In the genomic region with DNA sequence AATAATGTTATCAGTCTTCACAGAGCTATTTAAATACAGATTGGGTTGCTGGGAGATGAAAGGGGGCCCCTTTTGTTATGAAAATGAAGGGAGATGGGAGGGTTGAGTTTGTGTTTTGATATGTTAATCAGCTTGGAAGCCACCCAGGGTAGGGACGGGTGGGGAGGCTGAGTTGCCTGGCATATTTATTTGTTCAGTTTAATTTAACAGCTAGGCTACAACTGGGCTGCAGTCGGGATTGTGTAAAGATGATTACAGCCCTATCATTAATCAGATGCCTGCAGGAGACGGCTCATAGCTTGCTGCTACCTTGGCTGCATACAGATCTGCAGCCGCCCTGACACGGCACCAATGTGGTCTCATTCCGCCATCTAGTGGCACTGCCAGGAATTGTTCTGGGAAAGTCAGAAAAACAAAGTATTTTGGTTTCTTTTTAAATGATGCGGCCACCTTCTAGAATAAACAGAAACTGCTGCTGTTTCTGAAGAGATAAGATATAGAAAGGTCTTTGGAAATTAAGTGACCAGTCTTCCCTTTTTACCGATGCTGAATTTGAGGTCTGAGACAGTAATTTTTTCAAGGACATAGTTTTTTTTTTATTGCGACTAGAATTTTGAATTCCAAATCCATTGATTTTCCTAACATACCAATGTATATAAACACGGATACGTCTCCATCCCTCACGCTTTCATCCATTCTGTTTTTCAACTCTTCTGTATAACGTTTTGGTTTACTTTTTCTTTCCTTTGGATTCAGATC, we compare ENCODE assay signal across 8 cellular contexts.
DNase-seq lines count a peak whose midpoint lies in the region; ATAC-seq and TF ChIP-seq lines count a peak whose summit lies in the region.

No MANE protein-coding gene starts in this region.

- H3F3A ChIP-seq in neural progenitor cell (ENCODE audit: low read depth), result peaks cover 16% of the 10 kb centered on the region

- no peaks in the 10 kb centered on the region for H4K20me1 ChIP-seq in BLaER1
- H4K20me1 ChIP-seq in H9 (ENCODE audit: control insufficient read depth, insufficient read depth, insufficient read length), result no peaks in the 10 kb centered on the region
- H4K20me1 ChIP-seq in OCI-LY7 (ENCODE audit: insufficient read depth, low read length), result no peaks in the 10 kb centered on the region
- H4K20me1 ChIP-seq in neural progenitor cell (ENCODE audit: low read depth), result no peaks in the 10 kb centered on the region

- no peak overlapping the region for H3K4ac ChIP-seq in H9 (ENCODE audit: low read depth, low read length)

- H3K27me3 Mint-ChIP-seq in H9 (ENCODE audit: low read depth), result peaks cover 77% of the 10 kb centered on the region
- peaks cover 45% of the 10 kb centered on the region for H3K27me3 Mint-ChIP-seq in activated T-helper 17 cell treated with anti-CD3 and anti-CD28 coated beads, Interleukin-2, amount 50 U/mL, for 72 hours
- H3K27me3 Mint-ChIP-seq in neural progenitor cell (ENCODE audit: insufficient read depth, low read depth), result no peaks in the 10 kb centered on the region

- no peak for TF ChIP-seq POLR2A in stomach (IDR thresholded peaks at IDR 0.05)

- no peak overlapping the region for H3K27ac ChIP-seq in BLaER1
- no peak overlapping the region for H3K27ac ChIP-seq in H9 (ENCODE audit: insufficient read length, low read depth, low read length)
- no peak overlapping the region for H3K27ac ChIP-seq in OCI-LY7 (ENCODE audit: low read depth, low read length, poor library complexity, severe bottlenecking)
- H3K27ac ChIP-seq in neural progenitor cell, result no peak overlapping the region
- H3K27ac ChIP-seq in stomach, result no peak overlapping the region

- TF ChIP-seq EP300 in stomach (IDR thresholded peaks at IDR 0.05), result no peak

- WGBS in H9 (ENCODE audit: extremely low coverage, insufficient read length, low lambda C conversion rate), result no CpG with 5 or more reads among the region's 13 CpGs
- 2 to 3% (median 2%) methylated on average over 13 of the region's 13 CpGs for WGBS in stomach, 5 donors

- CTCF ChIA-PET in OCI-LY7 (lab: Charles Lee; ENCODE audit: unreplicated experiment), result interaction anchor here (0.8 kb wide), 1 partner anchor 12 kb away, joined by 3 read pairs; no protein-coding TSS in a partner anchor

- H3K14ac ChIP-seq in H9 (ENCODE audit: insufficient read depth, low read length), result no peak overlapping the region

- intact Hi-C loops in OCI-LY7 (cut with micrococcal nuclease; ENCODE audit: unreplicated experiment), result loop anchor here (2.0 to 5.0 kb wide), 3 partner anchors 26 to 230 kb away; no protein-coding TSS in a partner anchor
- intact Hi-C loops in stomach (cut with DNase I; ENCODE audit: low total_unique reads), result no loop called here

- no peaks in the 10 kb centered on the region for H3K79me1 ChIP-seq in H9 (ENCODE audit: insufficient read depth, low read depth, low read length, poor library complexity, severe bottlenecking)

- H3K56ac ChIP-seq in H9 (ENCODE audit: insufficient read length, low read depth, low read length), result no peak overlapping the region

- H3K23ac ChIP-seq in H9 (ENCODE audit: insufficient read length, low read depth, low read length), result no peak overlapping the region

- H3K36me3 Mint-ChIP-seq in H9 (ENCODE audit: insufficient read depth in 1 of 3, low read depth in 3 of 3), result peaks cover 0 to 8% (median 5%) of the 10 kb centered on the region in 3 experiments; a peak in 2 of 7 replicates
- H3K36me3 Mint-ChIP-seq in activated T-helper 17 cell treated with anti-CD3 and anti-CD28 coated beads, Interleukin-2, amount 50 U/mL, for 72 hours (ENCODE audit: low read depth), result no peaks in the 10 kb centered on the region
- H3K36me3 Mint-ChIP-seq in neural progenitor cell, result no peaks in the 10 kb centered on the region

- H3K4me3 Mint-ChIP-seq in H9 (peak overlapping the region; percentile 50 to 65), neural progenitor cell (peak overlapping the region; percentile 70)
- no peak overlapping the region for H3K4me3 Mint-ChIP-seq in activated T-helper 17 cell treated with anti-CD3 and anti-CD28 coated beads, Interleukin-2, amount 50 U/mL, for 72 hours

- no peak overlapping the region for H2BK5ac ChIP-seq in H9 (ENCODE audit: insufficient read length, low read length)

- H3T11ph ChIP-seq in H9 (ENCODE audit: low read length), result no peak overlapping the region

- no peak overlapping the region for H2BK120ac ChIP-seq in H9 (ENCODE audit: low read depth, low read length, poor library complexity, severe bottlenecking)

- no peak overlapping the region for H4K91ac ChIP-seq in H9 (ENCODE audit: insufficient read length, low read depth, low read length)

- peaks cover 3% of the 10 kb centered on the region for H3K23me2 ChIP-seq in H9 (ENCODE audit: insufficient read length, low read depth, low read length, poor library complexity, severe bottlenecking)

- no peak overlapping the region for H4K8ac ChIP-seq in H9 (replicated peaks; ENCODE audit: insufficient read length, low read depth, low read length)

- POLR2A ChIA-PET in OCI-LY7 (lab: Charles Lee), result no interaction called here

- H3K4me1 ChIP-seq in BLaER1 (peaks cover 9% of the 10 kb centered on the region), H9 (ENCODE audit: insufficient read depth, low read length) (no peaks in the 10 kb centered on the region; the same call in 1 of the 2 replicates), OCI-LY7 (ENCODE audit: insufficient read depth, low read length, poor library complexity, severe bottlenecking) (peaks cover 3% of the 10 kb centered on the region), neural progenitor cell (peaks cover 16% of the 10 kb centered on the region), stomach (peaks cover 0 to 14% (median 11%) of the 10 kb centered on the region in 4 donors)

- no peaks in the 10 kb centered on the region for H3K36me3 ChIP-seq in BLaER1
- H3K36me3 ChIP-seq in OCI-LY7 (ENCODE audit: insufficient read depth, low read length), result no peaks in the 10 kb centered on the region
- no peaks in the 10 kb centered on the region for H3K36me3 ChIP-seq in neural progenitor cell
- H3K36me3 ChIP-seq in stomach, result no peaks in the 10 kb centered on the region

- no peak overlapping the region for H3K9ac ChIP-seq in BLaER1
- no peak overlapping the region for H3K9ac ChIP-seq in H9 (ENCODE audit: extremely low read depth, insufficient read length, low read length)
- no peak overlapping the region for H3K9ac ChIP-seq in neural progenitor cell

- no peak overlapping the region for H2BK12ac ChIP-seq in H9 (ENCODE audit: insufficient read length, low read depth, low read length)

- H3K9me2 ChIP-seq in OCI-LY7 (ENCODE audit: insufficient read depth, low read length), result no peaks in the 10 kb centered on the region

- H2AFZ ChIP-seq in H9 (ENCODE audit: low read length), result no peak overlapping the region
- peak overlapping the region; percentile 50; the same call in 1 of the 2 replicates for H2AFZ ChIP-seq in OCI-LY7 (ENCODE audit: low read length)
- H2AFZ ChIP-seq in neural progenitor cell (replicated peaks), result no peak overlapping the region

- ATAC-seq in activated T-helper 17 cell treated with anti-CD3 and anti-CD28 coated beads, Interleukin-2, amount 50 U/mL, for 72 hours (replicated peaks), result peak; percentile 56
- ATAC-seq in HG03460 (IDR thresholded peaks at IDR 0.05; ENCODE audit: unreplicated experiment), result no peak

- no peak overlapping the region for H2BK15ac ChIP-seq in H9 (ENCODE audit: low read depth, low read length)

- peaks cover 7 to 12% of the 10 kb centered on the region in 2 experiments for H3K9me3 Mint-ChIP-seq in H9
- H3K9me3 Mint-ChIP-seq in activated T-helper 17 cell treated with anti-CD3 and anti-CD28 coated beads, Interleukin-2, amount 50 U/mL, for 72 hours, result no peaks in the 10 kb centered on the region
- peaks cover 7% of the 10 kb centered on the region for H3K9me3 Mint-ChIP-seq in neural progenitor cell

- DNase-seq in H9, result peak; percentile 92
- DNase-seq in OCI-LY7 (ENCODE audit: low spot score), result peak; percentile 60
- DNase-seq in fibroblast of villous mesenchyme (ENCODE audit: low read depth), result peak; percentile 60
- DNase-seq in neural progenitor cell (ENCODE audit: low spot score), result peak; percentile 79
- peak; percentile 70 for DNase-seq in stomach

- H3K18ac ChIP-seq in H9 (ENCODE audit: insufficient read length, low read depth, low read length), result no peak overlapping the region

- peak overlapping the region; percentile 49 for H3K4me2 ChIP-seq in BLaER1
- peak overlapping the region; percentile 13 for H3K4me2 ChIP-seq in H9 (ENCODE audit: insufficient read depth, insufficient read length, low read length)
- H3K4me2 ChIP-seq in OCI-LY7 (ENCODE audit: low read length), result peak overlapping the region; percentile 45
- H3K4me2 ChIP-seq in neural progenitor cell, result peak overlapping the region; percentile 78

- peak; percentile 98 for TF ChIP-seq CTCF in H9 (conservative IDR thresholded peaks at IDR 0.05)
- peak; percentile 87 for TF ChIP-seq CTCF in OCI-LY7 (conservative IDR thresholded peaks at IDR 0.05; ENCODE audit: low read length)
- peak; percentile 82 for TF ChIP-seq CTCF in fibroblast of villous mesenchyme (IDR thresholded peaks at IDR 0.05; ENCODE audit: insufficient read depth, low read depth, low read length)
- peak; percentile 85 for TF ChIP-seq CTCF in neural progenitor cell (IDR thresholded peaks at IDR 0.05)
- peak in 5 of 7 experiments; percentile 80 to 97 (median 90) for TF ChIP-seq CTCF in stomach (IDR thresholded peaks at IDR 0.05)

- H3K27ac Mint-ChIP-seq in H9 (peak overlapping the region; percentile 34 to 76 (median 72)), neural progenitor cell (peak overlapping the region; percentile 50)
- no peak overlapping the region for H3K27ac Mint-ChIP-seq in activated T-helper 17 cell treated with anti-CD3 and anti-CD28 coated beads, Interleukin-2, amount 50 U/mL, for 72 hours

- peaks cover 31 to 34% of the 10 kb centered on the region in 2 experiments for H3K4me1 Mint-ChIP-seq in H9
- H3K4me1 Mint-ChIP-seq in activated T-helper 17 cell treated with anti-CD3 and anti-CD28 coated beads, Interleukin-2, amount 50 U/mL, for 72 hours, result no peaks in the 10 kb centered on the region
- H3K4me1 Mint-ChIP-seq in neural progenitor cell, result peaks cover 18% of the 10 kb centered on the region

- no peaks in the 10 kb centered on the region for H3K79me2 ChIP-seq in H9 (ENCODE audit: insufficient read depth, low read length)
- no peaks in the 10 kb centered on the region for H3K79me2 ChIP-seq in OCI-LY7 (ENCODE audit: insufficient read depth, low read depth, low read length)
- no peaks in the 10 kb centered on the region for H3K79me2 ChIP-seq in neural progenitor cell (ENCODE audit: low read depth)

- H3K27me3 ChIP-seq in BLaER1 (no peaks in the 10 kb centered on the region), H9 (ENCODE audit: insufficient read depth, low read length) (peaks cover 12% of the 10 kb centered on the region; the same call in 1 of the 2 replicates), neural progenitor cell (no peaks in the 10 kb centered on the region), stomach (peaks cover 0 to 55% (median 10%) of the 10 kb centered on the region in 3 donors)

- no TSS peak for BruUV-seq in OCI-LY7 (replicated peaks; lab: Mats Ljungman, UMichigan)

- no peak overlapping the region for H2AK5ac ChIP-seq in H9 (ENCODE audit: insufficient read length, low read length)

- no peak overlapping the region for H4K5ac ChIP-seq in H9 (ENCODE audit: insufficient read length, low read depth, low read length)

- H2BK20ac ChIP-seq in H9 (ENCODE audit: low read depth, low read length, poor library complexity, severe bottlenecking), result no peak overlapping the region

- H3K4me3 ChIP-seq in BLaER1 (no peak overlapping the region), OCI-LY7 (ENCODE audit: low read depth, low read length, poor library complexity, severe bottlenecking) (peak overlapping the region; percentile 30), fibroblast of villous mesenchyme (ENCODE audit: low read depth, low read length) (no peak overlapping the region), neural progenitor cell (peak overlapping the region; percentile 37), stomach (peak overlapping the region in 3 of 4 donors; percentile 9 to 25 (median 14))

- H3K9me3 ChIP-seq in BLaER1, result no peaks in the 10 kb centered on the region; the same call in 1 of the 2 replicates
- no peaks in the 10 kb centered on the region for H3K9me3 ChIP-seq in H9 (ENCODE audit: control insufficient read depth, low read depth, low read length)
- H3K9me3 ChIP-seq in OCI-LY7 (ENCODE audit: low read length), result no peaks in the 10 kb centered on the region
- H3K9me3 ChIP-seq in neural progenitor cell (ENCODE audit: low read depth), result no peaks in the 10 kb centered on the region
- peaks cover 0 to 12% (median 8%) of the 10 kb centered on the region in 4 donors for H3K9me3 ChIP-seq in stomach

Comparison
In these comparisons a context has a peak if more than half of its experiments do, and no peak if none do; other contexts are left out.
1. H3K4me2 ChIP-seq: peak in every context shown above with its lines; median percentile 78 in neural progenitor cell; 49 in BLaER1; 45 in OCI-LY7; 13 in H9.
2. H3K4me3 ChIP-seq: peak in OCI-LY7 (single experiment), neural progenitor cell (single experiment) and stomach (3 of 4); none in BLaER1 (single experiment) and fibroblast of villous mesenchyme (single experiment).
3. Peak in every context shown above with its lines, with median percentiles within 50 percentile points of each other: DNase-seq and CTCF ChIP-seq.